In genomic region chr12:120086801-120087621, GRCh38 we compare ENCODE assay signal across 8 cellular contexts. TPM values are rescaled to one million over a fixed set of nuclear protein-coding genes. Genes with fewer than 3 reads are reported as not detected.
DNase-seq lines count a peak whose midpoint lies in the region; ATAC-seq, FAIRE-seq and TF ChIP-seq lines count a peak whose summit lies in the region.

No MANE protein-coding gene starts in this region.

- H3K9ac ChIP-seq in HepG2 (ENCODE audit: insufficient read depth, low read depth, low read length): peak overlapping the region; percentile 67

- H4K20me1 ChIP-seq in HepG2 (ENCODE audit: insufficient read depth, low read length): no peaks in the 10 kb centered on the region

- peak; percentile 89 for FAIRE-seq in HepG2 (lab: Jason Lieb, UNC)

- CTCF ChIA-PET in HepG2 (lab: Yijun Ruan, JAX; ENCODE audit: low intra/inter-chr PET ratio, low total read pairs): no interaction called here

- peak; percentile 97 for TF ChIP-seq RAD21 in HepG2 (CRISPR knock-in tag; IDR thresholded peaks at IDR 0.05)

- peak overlapping the region; percentile 98 for H3K4me2 ChIP-seq in HepG2 (ENCODE audit: low read depth, low read length)

- H3K9me3 ChIP-seq in HepG2 (ENCODE audit: low read length): no peaks in the 10 kb centered on the region

- TF ChIP-seq CTCF in C4-2B (conservative IDR thresholded peaks at IDR 0.05): peak; percentile 96
- peak; percentile 100 for TF ChIP-seq CTCF in HepG2 (CRISPR knock-in tag; IDR thresholded peaks at IDR 0.05)

- no TSS peak for BruUV-seq in HepG2 (replicated peaks; lab: Mats Ljungman, UMichigan)

- H3K4me1 ChIP-seq in HepG2 (ENCODE audit: insufficient read depth, low read length): peaks cover 20% of the 10 kb centered on the region

- intact Hi-C loops in HepG2 (cut with micrococcal nuclease; ENCODE audit: unreplicated experiment): loop anchor here (2.0 kb wide), 2 partner anchors 98 to 148 kb away; partner anchors contain the start of gene BICDL1

- H3K27me3 ChIP-seq in HepG2 (ENCODE audit: control insufficient read depth in 1 of 2, insufficient read depth in 2 of 2, low read length in 2 of 2): no peaks in the 10 kb centered on the region

- ATAC-seq in GM19328 (IDR thresholded peaks at IDR 0.05; ENCODE audit: unreplicated experiment) (peak; percentile 97), HG03520 (IDR thresholded peaks at IDR 0.05; ENCODE audit: unreplicated experiment) (peak; percentile 97), HepG2 (peak; percentile 93)

- H3K79me2 ChIP-seq in HepG2 (ENCODE audit: insufficient read depth, low read length): no peaks in the 10 kb centered on the region

- peak overlapping the region; percentile 72 for H3K27ac ChIP-seq in C4-2B
- H3K27ac ChIP-seq in HepG2 (ENCODE audit: extremely low read length, insufficient read depth, low read length): peak overlapping the region; percentile 58

- H3K4me3 ChIP-seq in HepG2 (replicated peaks in 1 of 3; ENCODE audit: insufficient read depth in 1 of 3, low read depth in 2 of 3, low read length in 3 of 3): peak overlapping the region; percentile 52 to 75 (median 60); a peak in 5 of 6 replicates

- H3K36me3 ChIP-seq in HepG2 (replicated peaks in 1 of 2; ENCODE audit: control insufficient read depth in 1 of 2, insufficient read depth in 2 of 2, low read length in 2 of 2): no peaks in the 10 kb centered on the region

- POLR2A ChIA-PET in HepG2 (lab: Yijun Ruan, JAX): interaction anchor here (1.1 to 1.4 kb wide), 2 partner anchors 30 to 114 kb away, joined by 6 to 12 read pairs; partner anchors contain the start of genes RAB35 and RPLP0

- H2AFZ ChIP-seq in HepG2 (ENCODE audit: low read length): peak overlapping the region; percentile 29

- TF ChIP-seq EP300 in HepG2 (IDR thresholded peaks at IDR 0.05; ENCODE audit: low read depth in 2 of 2, low read length in 2 of 2) (peak; percentile 41 to 70; a peak in 2 of 4 replicates), HepG2 (CRISPR knock-in tag; IDR thresholded peaks at IDR 0.05; ENCODE audit: borderline replicate concordance) (peak; percentile 67; the same call in 1 of the 2 replicates)

- WGBS in HepG2 (ENCODE audit: low lambda C conversion rate): 0% methylated on average over 3 of the region's 55 CpGs

- DNase-seq in NCI-H526 treated with DMSO at 0.1 percent for 48 hours (lab: John Stamatoyannopoulos, UW) (peak; percentile 97), dermis blood vessel endothelial cell (peak; percentile 99), HepG2 (ENCODE audit: low spot score) (peak; percentile 96)
- peak; percentile 100 for DNase-seq in activated CD4-positive, alpha-beta T cell treated with anti-CD3 and anti-CD28 coated beads, Interleukin-2, amount 50 U/mL, for 1 hour
- DNase-seq in stimulated activated CD4-positive, alpha-beta T cell treated with anti-CD3 and anti-CD28 coated beads, Interleukin-4, amount 100 ng/mL, for 1 hour: peak; percentile 99

- in situ Hi-C loops in HepG2 (cut with HindIII; ENCODE audit: extremely low pct_ligation_motif_present, low pct_unique_long_range_greater_than_20kb): loop anchor here (5.0 kb wide), 1 partner anchor 95 kb away; no protein-coding TSS in a partner anchor

- TF ChIP-seq POLR2A in HepG2 (IDR thresholded peaks at IDR 0.05; ENCODE audit: insufficient read depth in 1 of 2, low read depth in 2 of 2, low read length in 2 of 2): peak; percentile 36 to 72; a peak in 2 of 4 replicates

TF ChIP-seq in HepG2, 621 proteins besides CTCF, POLR2A, EP300 and RAD21 (continues in another document):
- TF ChIP-seq AHR (CRISPR knock-in tag; IDR thresholded peaks at IDR 0.05) (0 out of 2 replicates have a peak, but pooled peaks have one; percentile 70), ZEB1 (IDR thresholded peaks at IDR 0.05; ENCODE audit: insufficient replicate concordance, low read depth) (peak; percentile 24), RFXAP (CRISPR knock-in tag; IDR thresholded peaks at IDR 0.05; ENCODE audit: borderline replicate concordance) (peak; percentile 67; the same call in 1 of the 2 replicates), ZBTB44 (CRISPR knock-in tag; IDR thresholded peaks at IDR 0.05) (peak; percentile 43; the same call in 1 of the 2 replicates), ZSCAN20 (CRISPR knock-in tag; IDR thresholded peaks at IDR 0.05; ENCODE audit: borderline replicate concordance) (peak; percentile 51; the same call in 1 of the 2 replicates), NR2C2 (CRISPR knock-in tag; IDR thresholded peaks at IDR 0.05; ENCODE audit: borderline replicate concordance) (peak; percentile 33; the same call in 1 of the 2 replicates), ZNF577 (CRISPR knock-in tag; IDR thresholded peaks at IDR 0.05; ENCODE audit: borderline replicate concordance, low read depth) (no peak)
- TF ChIP-seq, protein P1, sequence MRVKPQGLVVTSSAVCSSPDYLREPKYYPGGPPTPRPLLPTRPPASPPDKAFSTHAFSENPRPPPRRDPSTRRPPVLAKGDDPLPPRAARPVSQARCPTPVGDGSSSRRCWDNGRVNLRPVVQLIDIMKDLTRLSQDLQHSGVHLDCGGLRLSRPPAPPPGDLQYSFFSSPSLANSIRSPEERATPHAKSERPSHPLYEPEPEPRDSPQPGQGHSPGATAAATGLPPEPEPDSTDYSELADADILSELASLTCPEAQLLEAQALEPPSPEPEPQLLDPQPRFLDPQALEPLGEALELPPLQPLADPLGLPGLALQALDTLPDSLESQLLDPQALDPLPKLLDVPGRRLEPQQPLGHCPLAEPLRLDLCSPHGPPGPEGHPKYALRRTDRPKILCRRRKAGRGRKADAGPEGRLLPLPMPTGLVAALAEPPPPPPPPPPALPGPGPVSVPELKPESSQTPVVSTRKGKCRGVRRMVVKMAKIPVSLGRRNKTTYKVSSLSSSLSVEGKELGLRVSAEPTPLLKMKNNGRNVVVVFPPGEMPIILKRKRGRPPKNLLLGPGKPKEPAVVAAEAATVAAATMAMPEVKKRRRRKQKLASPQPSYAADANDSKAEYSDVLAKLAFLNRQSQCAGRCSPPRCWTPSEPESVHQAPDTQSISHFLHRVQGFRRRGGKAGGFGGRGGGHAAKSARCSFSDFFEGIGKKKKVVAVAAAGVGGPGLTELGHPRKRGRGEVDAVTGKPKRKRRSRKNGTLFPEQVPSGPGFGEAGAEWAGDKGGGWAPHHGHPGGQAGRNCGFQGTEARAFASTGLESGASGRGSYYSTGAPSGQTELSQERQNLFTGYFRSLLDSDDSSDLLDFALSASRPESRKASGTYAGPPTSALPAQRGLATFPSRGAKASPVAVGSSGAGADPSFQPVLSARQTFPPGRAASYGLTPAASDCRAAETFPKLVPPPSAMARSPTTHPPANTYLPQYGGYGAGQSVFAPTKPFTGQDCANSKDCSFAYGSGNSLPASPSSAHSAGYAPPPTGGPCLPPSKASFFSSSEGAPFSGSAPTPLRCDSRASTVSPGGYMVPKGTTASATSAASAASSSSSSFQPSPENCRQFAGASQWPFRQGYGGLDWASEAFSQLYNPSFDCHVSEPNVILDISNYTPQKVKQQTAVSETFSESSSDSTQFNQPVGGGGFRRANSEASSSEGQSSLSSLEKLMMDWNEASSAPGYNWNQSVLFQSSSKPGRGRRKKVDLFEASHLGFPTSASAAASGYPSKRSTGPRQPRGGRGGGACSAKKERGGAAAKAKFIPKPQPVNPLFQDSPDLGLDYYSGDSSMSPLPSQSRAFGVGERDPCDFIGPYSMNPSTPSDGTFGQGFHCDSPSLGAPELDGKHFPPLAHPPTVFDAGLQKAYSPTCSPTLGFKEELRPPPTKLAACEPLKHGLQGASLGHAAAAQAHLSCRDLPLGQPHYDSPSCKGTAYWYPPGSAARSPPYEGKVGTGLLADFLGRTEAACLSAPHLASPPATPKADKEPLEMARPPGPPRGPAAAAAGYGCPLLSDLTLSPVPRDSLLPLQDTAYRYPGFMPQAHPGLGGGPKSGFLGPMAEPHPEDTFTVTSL (CRISPR knock-in tag; IDR thresholded peaks at IDR 0.05; ENCODE audit: borderline replicate concordance): 0 out of 2 replicates have a peak, but pooled peaks have one; percentile 37

RNA-seq across cellular contexts. Expression of gene RAB35, which starts 29.5 kb away (rescaled TPM):
- total RNA-seq in dermis blood vessel endothelial cell: 42.0 and 51.6 TPM in 2 replicates
- 25.9 and 29.1 TPM in 2 replicates for total RNA-seq in HepG2 (2016; rRNA removed; fragmentation: Illumina TruSeq; extraction: Trizol)
- 3.9 and 4.0 TPM in 2 replicates for total RNA-seq in HepG2 (2016; cell fraction: cytosol; rRNA removed; fragmentation: Illumina TruSeq; extraction: Trizol; ENCODE audit: low read depth)
- 24.8 and 29.3 TPM in 2 replicates for total RNA-seq in HepG2 (2016; cell fraction: insoluble cytoplasmic fraction; rRNA removed; fragmentation: Illumina TruSeq; extraction: Trizol)
- total RNA-seq in HepG2 (2016; cell fraction: membrane; rRNA removed; fragmentation: Illumina TruSeq; extraction: Trizol): 13.9 and 14.1 TPM in 2 replicates
- total RNA-seq in HepG2 (2016; cell fraction: nucleus; rRNA removed; fragmentation: Illumina TruSeq; extraction: Trizol): 11.8 and 14.0 TPM in 2 replicates
- polyA plus RNA-seq in HepG2 (2011; rRNA removed): 25.2 and 32.2 TPM in 2 replicates
- 23.4 and 25.8 TPM in 2 replicates for polyA plus RNA-seq in HepG2 (2011; cell fraction: cytosol; rRNA removed)
- polyA plus RNA-seq in HepG2 (2011; cell fraction: nucleus; rRNA removed): 23.2 and 27.6 TPM in 2 replicates
- polyA plus RNA-seq in HepG2 (2012): 24.8 and 25.8 TPM in 2 replicates
- polyA plus RNA-seq in HepG2 (2016; cell fraction: cytosol; fragmentation: Illumina TruSeq; extraction: Trizol; ENCODE audit: low read depth): 4.8 and 4.9 TPM in 2 replicates
- 33.1 and 35.6 TPM in 2 replicates for polyA plus RNA-seq in HepG2 (2016; cell fraction: insoluble cytoplasmic fraction; fragmentation: Illumina TruSeq; extraction: Trizol; ENCODE audit: low read depth)
- polyA plus RNA-seq in HepG2 (2016; cell fraction: membrane; fragmentation: Illumina TruSeq; extraction: Trizol; ENCODE audit: low read depth): 10.1 and 11.5 TPM in 2 replicates
- polyA plus RNA-seq in HepG2 (2016; cell fraction: nucleus; fragmentation: Illumina TruSeq; extraction: Trizol; ENCODE audit: insufficient read depth, low read depth): 32.5 and 34.1 TPM in 2 replicates
- polyA minus RNA-seq in HepG2 (2011; rRNA and poly(A)+ RNA removed; ENCODE audit: low replicate concordance): 49.8 and 64.9 TPM in 2 replicates
- polyA minus RNA-seq in HepG2 (2011; cell fraction: cytosol; rRNA and poly(A)+ RNA removed): 17.8 and 21.5 TPM in 2 replicates
- 8.6 and 10.9 TPM in 2 replicates for polyA minus RNA-seq in HepG2 (2011; cell fraction: nucleus; rRNA and poly(A)+ RNA removed)

Comparison
In these comparisons a context has a peak if more than half of its experiments do, and no peak if none do; other contexts are left out.
1. Peak in every context shown above with its lines: DNase-seq, ATAC-seq, H3K4me3 ChIP-seq and H3K27ac ChIP-seq.